Comparison of ENCODE assay signal across 19 cellular contexts in the genomic region with DNA sequence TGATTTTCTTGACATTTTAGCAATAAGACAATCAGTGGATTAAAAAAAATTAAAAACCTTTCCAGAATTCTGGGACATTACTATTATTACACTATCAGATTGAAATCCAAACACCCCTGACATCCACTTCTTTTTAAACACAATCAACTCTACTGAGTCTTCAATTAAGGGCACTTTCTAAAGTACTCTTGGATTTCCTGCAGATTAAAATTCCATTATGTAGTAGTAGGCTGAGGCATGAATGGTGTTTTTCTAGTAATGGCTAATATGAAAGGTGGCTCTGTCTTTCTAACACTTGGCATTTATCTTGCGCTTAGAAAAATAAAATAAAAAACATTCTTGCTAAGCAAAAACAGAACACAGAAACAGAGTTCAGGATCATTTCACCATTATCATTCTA.
"Had no signal": no experiment of that assay in that cellular context is flagged by ENCODE, and none has a peak within 500 bp of the region (broad histone marks: within the 10 kb centered on the region; RNA-seq: fewer than 3 reads in every experiment).

No MANE protein-coding gene starts in this region.

- H3K27ac Mint-ChIP-seq: activated CD4-positive, alpha-beta T cell treated with anti-CD3 and anti-CD28 coated beads, Interleukin-2, amount 10 ng/mL, durations not matched to agents 7 days and 5 days; activated naive CD4-positive, alpha-beta T cell treated with anti-CD3 and anti-CD28 coated beads, Interleukin-2, amount 50 U/mL, for 24 hours; activated T-cell treated with anti-CD3 and anti-CD28 coated beads, Interleukin-2, amount 50 U/mL, for 72 hours; stimulated activated naive CD8-positive, alpha-beta T cell treated with anti-CD3 and anti-CD28 coated beads, Interleukin-15, amount 100 ng/mL, for 72 hours; T-cell had no signal

- H3K4me3 ChIP-seq: cardiac muscle cell, lung, prostate gland, right atrium auricular region, suprapubic skin had no signal

- H3K9me3 ChIP-seq: prostate gland, right atrium auricular region, suprapubic skin had no signal

- H3K36me3 ChIP-seq: prostate gland had no signal

- H3K4me1 ChIP-seq: prostate gland, suprapubic skin had no signal

- H3K4me1 Mint-ChIP-seq: activated CD4-positive, alpha-beta T cell treated with anti-CD3 and anti-CD28 coated beads, Interleukin-2, amount 10 ng/mL, durations not matched to agents 7 days and 5 days; activated naive CD4-positive, alpha-beta T cell treated with anti-CD3 and anti-CD28 coated beads, Interleukin-2, amount 50 U/mL, for 24 hours; stimulated activated naive CD8-positive, alpha-beta T cell treated with anti-CD3 and anti-CD28 coated beads, Interleukin-15, amount 100 ng/mL, for 72 hours had no signal

- H3K27ac ChIP-seq: cardiac muscle cell, foreskin keratinocyte, prostate gland, right atrium auricular region, suprapubic skin had no signal

- H3K4me3 Mint-ChIP-seq: activated CD4-positive, alpha-beta T cell treated with anti-CD3 and anti-CD28 coated beads, Interleukin-2, amount 10 ng/mL, durations not matched to agents 7 days and 5 days; activated naive CD4-positive, alpha-beta T cell treated with anti-CD3 and anti-CD28 coated beads, Interleukin-2, amount 50 U/mL, for 24 hours; activated T-cell treated with anti-CD3 and anti-CD28 coated beads, Interleukin-2, amount 50 U/mL, for 72 hours; effector memory CD8-positive, alpha-beta T cell; stimulated activated naive CD8-positive, alpha-beta T cell treated with anti-CD3 and anti-CD28 coated beads, Interleukin-15, amount 100 ng/mL, for 72 hours; T-cell had no signal

- DNase-seq: activated CD4-positive, alpha-beta T cell treated with anti-CD3 and anti-CD28 coated beads, Interleukin-2, amount 10 ng/mL, durations not matched to agents 7 days and 5 days; activated CD8-positive, alpha-beta memory T cell treated with anti-CD3 and anti-CD28 coated beads for 24 hours; activated gamma-delta T cell; activated T-cell treated with anti-CD3 and anti-CD28 coated beads, Interleukin-2, amount 50 U/mL, for 72 hours; effector memory CD8-positive, alpha-beta T cell; midbrain; small intestine; stimulated activated CD4-positive, alpha-beta T cell treated with anti-CD3 and anti-CD28 coated beads, Interleukin-4, amount 100 ng/mL, for 1 hour; stimulated activated naive CD8-positive, alpha-beta T cell treated with anti-CD3 and anti-CD28 coated beads, Interleukin-15, amount 100 ng/mL, for 72 hours; T-cell; T-helper 9 cell; trophoblast cell had no signal

- H3K9me3 Mint-ChIP-seq: activated CD4-positive, alpha-beta T cell treated with anti-CD3 and anti-CD28 coated beads, Interleukin-2, amount 10 ng/mL, durations not matched to agents 7 days and 5 days; activated naive CD4-positive, alpha-beta T cell treated with anti-CD3 and anti-CD28 coated beads, Interleukin-2, amount 50 U/mL, for 24 hours; activated T-cell treated with anti-CD3 and anti-CD28 coated beads, Interleukin-2, amount 50 U/mL, for 72 hours; effector memory CD8-positive, alpha-beta T cell; stimulated activated naive CD8-positive, alpha-beta T cell treated with anti-CD3 and anti-CD28 coated beads, Interleukin-15, amount 100 ng/mL, for 72 hours; T-cell had no signal

- H3K27me3 Mint-ChIP-seq: activated CD4-positive, alpha-beta T cell treated with anti-CD3 and anti-CD28 coated beads, Interleukin-2, amount 10 ng/mL, durations not matched to agents 7 days and 5 days; activated naive CD4-positive, alpha-beta T cell treated with anti-CD3 and anti-CD28 coated beads, Interleukin-2, amount 50 U/mL, for 24 hours; effector memory CD8-positive, alpha-beta T cell; stimulated activated naive CD8-positive, alpha-beta T cell treated with anti-CD3 and anti-CD28 coated beads, Interleukin-15, amount 100 ng/mL, for 72 hours; T-cell had no signal

- H3K27me3 ChIP-seq: cardiac muscle cell, foreskin keratinocyte, right atrium auricular region, suprapubic skin had no signal
